In genomic region chr11:17865765-17866428, GRCh38 we compare ENCODE assay signal across 1 cellular context.
TF ChIP-seq lines count a peak whose summit lies in the region.

No MANE protein-coding gene starts in this region.

TF ChIP-seq in IMR-90, 13 proteins besides CTCF, POLR2A, EP300 and RAD21:
- no peak for TF ChIP-seq CHD1 (IDR thresholded peaks at IDR 0.05; ENCODE audit: low read depth, low read length)
